ENCODE assay signal across 8 cellular contexts in genomic region chr11:62612366-62613274, GRCh38. TPM values are rescaled to one million over a fixed set of nuclear protein-coding genes. Genes with fewer than 3 reads are reported as not detected.
A peak's percentile ranks its signal among the peaks of the same experiment; 100 is the strongest.
DNase-seq lines count a peak whose midpoint lies in the region; ATAC-seq and TF ChIP-seq lines count a peak whose summit lies in the region.

Gene EML3 (minus strand): TSS chr11:62612775. CDS start chr11:62612457, 318 bp downstream.
A gene with protein sequence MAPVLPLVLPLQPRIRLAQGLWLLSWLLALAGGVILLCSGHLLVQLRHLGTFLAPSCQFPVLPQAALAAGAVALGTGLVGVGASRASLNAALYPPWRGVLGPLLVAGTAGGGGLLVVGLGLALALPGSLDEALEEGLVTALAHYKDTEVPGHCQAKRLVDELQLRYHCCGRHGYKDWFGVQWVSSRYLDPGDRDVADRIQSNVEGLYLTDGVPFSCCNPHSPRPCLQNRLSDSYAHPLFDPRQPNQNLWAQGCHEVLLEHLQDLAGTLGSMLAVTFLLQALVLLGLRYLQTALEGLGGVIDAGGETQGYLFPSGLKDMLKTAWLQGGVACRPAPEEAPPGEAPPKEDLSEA (plus strand): TSS chr11:62613257. CDS start chr11:62613282, 25 bp downstream.

- H3K4me3 ChIP-seq in GM08714 (ENCODE audit: low read length) = peak within 1 kb of the TSS; percentile 78
- peak within 1 kb of the TSS; percentile 50 for H3K4me3 ChIP-seq in HAP-1
- peak within 1 kb of the TSS; percentile 77 for H3K4me3 ChIP-seq in MG63
- peak within 1 kb of the TSS; percentile 81 for H3K4me3 ChIP-seq in SU-DHL-6 (ENCODE audit: insufficient read depth, low read length, poor library complexity, severe bottlenecking)
- peak within 1 kb of the TSS; percentile 65 to 93 (median 76) for H3K4me3 ChIP-seq in heart right ventricle

- H3K4me1 ChIP-seq in HAP-1 (peaks cover 6% of the 10 kb centered on the region), heart right ventricle (peaks cover 9 to 42% (median 27%) of the 10 kb centered on the region in 9 donors)

- intact Hi-C loops in heart right ventricle (cut with DNase I) = loop anchor here in 2 of 10 donors (1.0 to 5.0 kb wide), 2 partner anchors 11 to 40 kb away; partner anchors contain the start of genes INTS5 (in 1 of the 2) and MTA2 (in 1 of the 2)
- intact Hi-C loops in posterior vena cava (cut with DNase I) = no loop called here

- H3K27ac ChIP-seq in SU-DHL-6 (ENCODE audit: low read depth, low read length) (peak within 1 kb of the TSS; percentile 88), heart right ventricle (peak within 1 kb of the TSS; percentile 91 to 98 (median 96))

- no peaks in the 10 kb centered on the region for H3K9me3 Mint-ChIP-seq in type B pancreatic cell

- H3K27me3 ChIP-seq in HAP-1 (ENCODE audit: low read depth) (no peaks in the 10 kb centered on the region), MG63 (no peaks in the 10 kb centered on the region), SU-DHL-6 (ENCODE audit: low read length) (no peaks in the 10 kb centered on the region), heart right ventricle (no peaks in the 10 kb centered on the region)

- H3K9me2 ChIP-seq in SU-DHL-6 (replicated peaks; ENCODE audit: insufficient read depth, low read length) = no peaks in the 10 kb centered on the region

- H3K9ac ChIP-seq in SU-DHL-6 (ENCODE audit: low read length) = peak within 1 kb of the TSS; percentile 97

- H3K36me3 ChIP-seq in HAP-1 (replicated peaks) = peaks cover 36% of the 10 kb centered on the region
- H3K36me3 ChIP-seq in MG63 = peaks cover 38% of the 10 kb centered on the region
- H3K36me3 ChIP-seq in SU-DHL-6 (ENCODE audit: low read length) = no peaks in the 10 kb centered on the region
- peaks cover 0 to 62% (median 10%) of the 10 kb centered on the region in 9 donors for H3K36me3 ChIP-seq in heart right ventricle

- H3K4me2 ChIP-seq in SU-DHL-6 (ENCODE audit: low read depth, low read length, poor library complexity, severe bottlenecking) = peak within 1 kb of the TSS; percentile 90

- 0 to 1% methylated on average over 61 to 85 of the region's 89 CpGs for WGBS in heart right ventricle, 2 donors

- H3K27ac Mint-ChIP-seq in type B pancreatic cell = peak within 1 kb of the TSS; percentile 97

- DNase-seq in HAP-1 (ENCODE audit: low spot score in 2 of 2) = peak; percentile 85 to 95
- DNase-seq in MG63 = peak; percentile 96
- peak; percentile 80 for DNase-seq in activated naive CD8-positive, alpha-beta T cell treated with anti-CD3 and anti-CD28 coated beads, Interleukin-2, amount 50 U/mL, for 16 hours (ENCODE audit: low read depth, low spot score)
- peak; percentile 92 to 93 for DNase-seq in heart right ventricle
- peak; percentile 97 for DNase-seq in posterior vena cava (ENCODE audit: low spot score)
- peak; percentile 86 for DNase-seq in type B pancreatic cell (ENCODE audit: extremely low spot score, unreplicated experiment)

- in situ Hi-C loops in HAP-1 (cut with MboI; ENCODE audit: low sequenced_read_pairs) = no loop called here

- peaks cover 12% of the 10 kb centered on the region; the same call in 1 of the 2 replicates for H3K79me2 ChIP-seq in SU-DHL-6 (ENCODE audit: insufficient read depth, low read length)

- H3K9me3 ChIP-seq in HAP-1 = no peaks in the 10 kb centered on the region
- H3K9me3 ChIP-seq in MG63 = no peaks in the 10 kb centered on the region
- no peaks in the 10 kb centered on the region for H3K9me3 ChIP-seq in SU-DHL-6 (ENCODE audit: insufficient read depth, low read length)
- no peaks in the 10 kb centered on the region for H3K9me3 ChIP-seq in heart right ventricle

- H3F3A ChIP-seq in SU-DHL-6 (ENCODE audit: insufficient read depth) = peaks cover 14% of the 10 kb centered on the region

- H3K4me3 Mint-ChIP-seq in type B pancreatic cell = peak within 1 kb of the TSS; percentile 99

- peak within 1 kb of the TSS; percentile 58 for H2AFZ ChIP-seq in SU-DHL-6 (ENCODE audit: low read depth, low read length, severe bottlenecking)

- peak; percentile 87 to 94 (median 90) for ATAC-seq in heart right ventricle

- peaks cover 4% of the 10 kb centered on the region for H3K36me3 Mint-ChIP-seq in type B pancreatic cell

- no peaks in the 10 kb centered on the region for H4K20me1 ChIP-seq in SU-DHL-6 (ENCODE audit: low read depth, low read length)

- TF ChIP-seq CTCF in SU-DHL-6 (IDR thresholded peaks at IDR 0.05; ENCODE audit: insufficient read depth, low read length, poor library complexity, severe bottlenecking) = peak; percentile 98
- peak; percentile 81 to 98 (median 92) for TF ChIP-seq CTCF in heart right ventricle (IDR thresholded peaks at IDR 0.05)
- TF ChIP-seq CTCF in type B pancreatic cell (conservative IDR thresholded peaks at IDR 0.05) = peak; percentile 99

- peaks cover 18% of the 10 kb centered on the region for H3K4me1 Mint-ChIP-seq in type B pancreatic cell (ENCODE audit: unreplicated experiment)

- H3K27me3 Mint-ChIP-seq in type B pancreatic cell = no peaks in the 10 kb centered on the region

RNA-seq across cellular contexts. Expression of gene EML3, which starts in this region (rescaled TPM):
- 18.1 and 20.9 TPM in 2 replicates for total RNA-seq in MG63 (2014; rRNA removed; shearing (Covaris generic); ENCODE audit: low replicate concordance)
- total RNA-seq in heart right ventricle = 10 to 100 TPM in 8 of 10 donors, 1 to 10 TPM in 2; 7.7 to 27.2 (median 15.2) TPM
- 10 to 100 TPM; 18.9 to 50.4 TPM for polyA plus RNA-seq in heart right ventricle
- total RNA-seq in posterior vena cava = 10 to 100 TPM; 58.7 to 63.8 TPM
- 46.0 and 76.0 TPM in 2 replicates for total RNA-seq in type B pancreatic cell (ENCODE audit: low replicate concordance)

RNA-seq across cellular contexts. Expression of the second gene that starts in this region (rescaled TPM):
- 2.5 and 8.5 TPM in 2 replicates for total RNA-seq in MG63 (2014; rRNA removed; shearing (Covaris generic); ENCODE audit: low replicate concordance)
- total RNA-seq in heart right ventricle (1 to 10 TPM in 8 of 10 donors, under 1 TPM in 2; 0.81 to 4.4 (median 1.8) TPM), posterior vena cava (1 to 10 TPM; 7.1 to 9.7 TPM), type B pancreatic cell (ENCODE audit: low replicate concordance) (1.4 and 1.8 TPM in 2 replicates)
- polyA plus RNA-seq in heart right ventricle = 1 to 10 TPM; 5.3 to 6.6 TPM

Comparison
In these comparisons a context has a peak if more than half of its experiments do, and no peak if none do; other contexts are left out.
1. Peak in every context shown above with its lines: DNase-seq, ATAC-seq, H3K4me3 ChIP-seq and H3K27ac ChIP-seq.